Comparison of ENCODE assay signal across 12 cellular contexts in genomic region chr11:71331631-71332030, GRCh38.
A peak's percentile ranks its signal among the peaks of the same experiment; 100 is the strongest.
DNase-seq lines count a peak whose midpoint lies in the region; ATAC-seq and FAIRE-seq lines count a peak whose summit lies in the region.
"Had no signal": no experiment of that assay in that cellular context is flagged by ENCODE, and none has a peak within 500 bp of the region (broad histone marks: within the 10 kb centered on the region; RNA-seq: fewer than 3 reads in every experiment).

No MANE protein-coding gene starts in this region.

- DNase-seq in cardiac septum (ENCODE audit: low spot score), result peak; percentile 12
- DNase-seq in Right ventricle myocardium superior, result no peak
- DNase-seq in mesenteric fat pad (ENCODE audit: low spot score), result peak; percentile 62
- peak; percentile 32 for DNase-seq in sciatic nerve (ENCODE audit: low spot score)
- no peak for DNase-seq in frontal cortex (ENCODE audit: low spot score in 2 of 2)
- DNase-seq in stimulated activated naive CD4-positive, alpha-beta T cell (lab: John Stamatoyannopoulos, UW), result no peak
- DNase-seq in EL, result no peak
- DNase-seq: 8988T; AML-193; CD8-positive, alpha-beta memory T cell; DND-41 had no signal

- ATAC-seq in Right ventricle myocardium superior (ENCODE audit: poor library complexity) (no peak), sciatic nerve (no peak)
- ATAC-seq: HCT116 had no signal

- intact Hi-C loops in cardiac septum (cut with DNase I) (no loop called here), Right ventricle myocardium superior (cut with DNase I) (no loop called here), sciatic nerve (cut with DNase I) (no loop called here)

- no peak for FAIRE-seq in frontal cortex (lab: Jason Lieb, UNC)

Comparison
In these comparisons a context has a peak if more than half of its experiments do, and no peak if none do; other contexts are left out.
1. DNase-seq: peak in cardiac septum (single experiment), mesenteric fat pad (single experiment) and sciatic nerve (single experiment); none in Right ventricle myocardium superior (single experiment), frontal cortex (0 of 2), stimulated activated naive CD4-positive, alpha-beta T cell (0 of 6) and EL (single experiment).